24 cellular contexts compared by ENCODE assay signal in the genomic region with DNA sequence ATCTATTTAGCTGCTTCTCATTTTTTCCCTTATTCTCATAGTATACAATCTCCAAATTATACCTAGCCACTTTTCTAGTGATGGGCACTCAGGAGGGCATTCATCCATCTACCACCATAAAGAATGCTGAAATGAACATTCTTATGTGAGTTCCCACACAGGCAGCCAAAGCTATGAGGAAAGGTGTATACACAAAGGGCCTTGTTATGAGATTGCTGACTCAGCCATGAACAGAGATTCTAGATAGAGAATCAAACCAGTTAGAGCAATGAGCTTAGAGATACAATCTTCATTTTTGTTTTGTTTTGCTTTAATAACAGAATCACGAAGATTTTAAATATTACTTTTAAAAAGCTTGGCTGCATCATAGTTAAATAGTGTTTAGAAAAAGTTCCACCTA.
"Had no signal": no experiment of that assay in that cellular context is flagged by ENCODE, and none has a peak within 500 bp of the region (broad histone marks: within the 10 kb centered on the region; RNA-seq: fewer than 3 reads in every experiment).

No MANE protein-coding gene starts in this region.

- ATAC-seq: activated CD4-positive, alpha-beta T cell treated with anti-CD3 and anti-CD28 coated beads for 36 hours; activated CD8-positive, alpha-beta memory T cell treated with anti-CD3 and anti-CD28 coated beads, Interleukin-2, amount 10 ng/mL, durations not matched to agents 7 days and 5 days; activated CD8-positive, alpha-beta T cell treated with anti-CD3 and anti-CD28 coated beads, Interleukin-2, amount 10 ng/mL, durations not matched to agents 7 days and 5 days; activated naive CD8-positive, alpha-beta T cell treated with anti-CD3 and anti-CD28 coated beads, Interleukin-2, amount 50 U/mL, for 24 hours; esophagus mucosa; heart left ventricle; naive thymus-derived CD4-positive, alpha-beta T cell; psoas muscle had no signal

- H3K27ac ChIP-seq: brain microvascular endothelial cell, heart left ventricle, pancreas, psoas muscle, right atrium auricular region, suprapubic skin, tibial artery had no signal

- FAIRE-seq: endothelial cell of umbilical vein, pancreas had no signal

- H3K36me3 ChIP-seq: brain microvascular endothelial cell, heart left ventricle, pancreas, right atrium auricular region, suprapubic skin, tibial artery had no signal

- H3K4me3 ChIP-seq: heart left ventricle, pancreas, psoas muscle, right atrium auricular region, suprapubic skin, tibial artery had no signal

- H3K27me3 ChIP-seq: pancreas, right atrium auricular region, tibial artery had no signal

- H3K9me3 ChIP-seq: pancreas, psoas muscle, suprapubic skin, tibial artery had no signal

- H3K4me1 ChIP-seq: psoas muscle, right atrium auricular region, suprapubic skin had no signal

- DNase-seq: activated CD4-positive, alpha-beta T cell treated with anti-CD3 and anti-CD28 coated beads for 36 hours; activated CD4-positive, CD25-positive, alpha-beta regulatory T cell; activated CD8-positive, alpha-beta memory T cell treated with anti-CD3 and anti-CD28 coated beads, Interleukin-2, amount 10 ng/mL, durations not matched to agents 7 days and 5 days; activated CD8-positive, alpha-beta T cell treated with anti-CD3 and anti-CD28 coated beads, Interleukin-2, amount 10 ng/mL, durations not matched to agents 7 days and 5 days; activated naive CD8-positive, alpha-beta T cell treated with anti-CD3 and anti-CD28 coated beads, Interleukin-2, amount 50 U/mL, for 24 hours; activated T-cell treated with anti-CD3 and anti-CD28 coated beads, Interleukin-2, amount 50 U/mL, for 48 hours; brain microvascular endothelial cell; foreskin fibroblast; heart left ventricle; hypothalamus; immature natural killer cell; midbrain; naive thymus-derived CD4-positive, alpha-beta T cell; pancreas; psoas muscle; stimulated activated CD4-positive, alpha-beta T cell treated with anti-CD3 and anti-CD28 coated beads, Interleukin-15, amount 100 ng/mL, for 24 hours; stimulated activated CD4-positive, alpha-beta T cell treated with anti-CD3 and anti-CD28 coated beads, Interleukin-2, amount 100 ng/mL, for 24 hours; stimulated activated naive CD4-positive, alpha-beta T cell; T-helper 1 cell; tibial artery had no signal
